Comparison of ENCODE assay signal across 17 cellular contexts in genomic region chr1:118918940-118919259, GRCh38.
DNase-seq lines count a peak whose midpoint lies in the region; ATAC-seq, FAIRE-seq and TF ChIP-seq lines count a peak whose summit lies in the region.
"Had no signal": no experiment of that assay in that cellular context is flagged by ENCODE, and none has a peak within 500 bp of the region (broad histone marks: within the 10 kb centered on the region; RNA-seq: fewer than 3 reads in every experiment).

No MANE protein-coding gene starts in this region.

- H3K4me2 ChIP-seq in GM23338 (peak overlapping the region; percentile 6; the same call in 1 of the 2 replicates), GM12878 (ENCODE audit: control insufficient read depth, insufficient read depth) (no peak overlapping the region)

- H3K79me2 ChIP-seq in GM23338 (replicated peaks; ENCODE audit: insufficient read depth) (no peaks in the 10 kb centered on the region), GM12878 (ENCODE audit: control insufficient read depth, insufficient read depth, low read length) (no peaks in the 10 kb centered on the region)

- RAD21 ChIA-PET in GM12878 (lab: Charles Lee; ENCODE audit: unreplicated experiment): no interaction called here

- no peaks in the 10 kb centered on the region for H3K27me3 Mint-ChIP-seq in GM23338 (ENCODE audit: insufficient read depth, low read depth, poor library complexity)
- H3K27me3 Mint-ChIP-seq: T-helper 17 cell had no signal

- no TSS peak for BruUV-seq in GM12878 (replicated peaks; lab: Mats Ljungman, UMichigan)

- no peak overlapping the region for H3K9ac ChIP-seq in HUES64 (ENCODE audit: low read depth, low read length)
- no peak overlapping the region for H3K9ac ChIP-seq in GM12878 (ENCODE audit: control insufficient read depth, insufficient read depth, low read length)

- peak; percentile 10 for TF ChIP-seq POLR2A in GM19099 (IDR thresholded peaks at IDR 0.05; ENCODE audit: extremely low read depth, insufficient read length, low read depth)
- TF ChIP-seq POLR2A in GM12878 (IDR thresholded peaks at IDR 0.05; ENCODE audit: low read depth, low read length): no peak
- TF ChIP-seq POLR2A in GM12892 (IDR thresholded peaks at IDR 0.05; ENCODE audit: low read depth, low read length): no peak

- ATAC-seq in GM23338: no peak
- no peak for ATAC-seq in GM12878
- ATAC-seq in GM18870 (IDR thresholded peaks at IDR 0.05; ENCODE audit: unreplicated experiment): no peak
- ATAC-seq: T-helper 17 cell had no signal

- DNase-seq in GM23338 (ENCODE audit: low spot score) (no peak), GM12878 (ENCODE audit: low read depth, low spot score) (no peak), GM12892 (ENCODE audit: insufficient read length) (no peak), NK-92 (lab: John Stamatoyannopoulos, UW; ENCODE audit: unreplicated experiment) (no peak), NCI-H345 treated with DMSO at 0.1 percent for 48 hours (lab: John Stamatoyannopoulos, UW; ENCODE audit: unreplicated experiment) (no peak)
- DNase-seq: DMS 273 treated with DMSO at 0.1 percent for 48 hours, NCI-H1436 treated with DMSO at 0.1 percent for 48 hours, NCI-H2081, NCI-H524, SIG-M5, T-helper 17 cell had no signal

- H3K27ac ChIP-seq in GM23338 (ENCODE audit: low read depth) (no peak overlapping the region; the same call in 1 of the 2 replicates), HUES64 (ENCODE audit: low read depth, low read length) (peak overlapping the region; percentile 16; the same call in 1 of the 2 replicates), GM12878 (ENCODE audit: control insufficient read depth, insufficient read depth) (no peak overlapping the region)
- H3K27ac ChIP-seq: HL-60 had no signal

- no peak for TF ChIP-seq EP300 in GM12878 (IDR thresholded peaks at IDR 0.05; ENCODE audit: borderline replicate concordance in 1 of 2, control insufficient read depth in 1 of 2, low read depth in 2 of 2, low read length in 2 of 2)

- no peaks in the 10 kb centered on the region for H3F3A ChIP-seq in GM23338 (replicated peaks; ENCODE audit: low read depth)

- POLR2A ChIA-PET in GM12878 (lab: Charles Lee): no interaction called here

- CTCF ChIA-PET in GM12878 (lab: Yijun Ruan, JAX): no interaction called here

- SMC1A ChIA-PET in GM12878 (lab: Charles Lee; ENCODE audit: uncharacterized antibody, unreplicated experiment): no interaction called here

- peak overlapping the region; percentile 60; the same call in 1 of the 2 replicates for H3K27ac Mint-ChIP-seq in GM23338
- H3K27ac Mint-ChIP-seq: CD14-positive monocyte, T-helper 17 cell had no signal

- FAIRE-seq in GM12878 (lab: Jason Lieb, UNC) (no peak), GM12892 (lab: Jason Lieb, UNC) (no peak)
- FAIRE-seq: HTR-8/SVneo had no signal

- H3K9me2 ChIP-seq in GM23338 (ENCODE audit: insufficient read depth): no peaks in the 10 kb centered on the region

- WGBS in HUES64: 92% methylated on average over 2 of the region's 2 CpGs
- 30% methylated on average over 2 of the region's 2 CpGs for whole genome bisulfite sequencing in GM12878 (ENCODE audit: insufficient coverage, insufficient replicate concordance, low lambda C conversion rate, missing lambda C conversion rate)

- no peak overlapping the region for H3K4me3 Mint-ChIP-seq in GM23338
- H3K4me3 Mint-ChIP-seq: CD14-positive monocyte, T-helper 17 cell had no signal

- no peaks in the 10 kb centered on the region for H4K20me1 ChIP-seq in GM23338 (replicated peaks; ENCODE audit: insufficient read depth)
- H4K20me1 ChIP-seq in GM12878 (ENCODE audit: control insufficient read depth, insufficient read depth): no peaks in the 10 kb centered on the region

- H3K27me3 ChIP-seq in GM23338 (ENCODE audit: insufficient read depth): no peaks in the 10 kb centered on the region
- H3K27me3 ChIP-seq in HUES64 (ENCODE audit: insufficient read depth, low read length): no peaks in the 10 kb centered on the region
- H3K27me3 ChIP-seq in GM12878 (replicated peaks in 1 of 2; ENCODE audit: control insufficient read depth in 2 of 2, insufficient read depth in 2 of 2, low read length in 1 of 2): no peaks in the 10 kb centered on the region

- TF ChIP-seq CTCF in GM23338 (conservative IDR thresholded peaks at IDR 0.05; ENCODE audit: low read depth in 2 of 2) (no peak), GM12878 (IDR thresholded peaks at IDR 0.05 in 2 of 3, conservative IDR thresholded peaks at IDR 0.05 in 1 of 3; ENCODE audit: control insufficient read depth in 2 of 3, extremely low read depth in 1 of 3, insufficient read depth in 1 of 3, low read depth in 3 of 3, low read length in 3 of 3) (no peak)

- peaks cover 35% of the 10 kb centered on the region for H3K4me1 Mint-ChIP-seq in GM23338
- H3K4me1 Mint-ChIP-seq: CD14-positive monocyte, T-helper 17 cell had no signal

- H3K4me3 ChIP-seq in GM23338 (no peak overlapping the region), HUES64 (ENCODE audit: low read length) (no peak overlapping the region), GM12878 (no peak overlapping the region)

- H2AFZ ChIP-seq in GM23338: peak overlapping the region; percentile 61; the same call in 1 of the 2 replicates
- H2AFZ ChIP-seq in GM12878 (ENCODE audit: control insufficient read depth, low read depth, low read length): no peak overlapping the region

- H3K4me1 ChIP-seq in GM23338 (ENCODE audit: insufficient read depth): peaks cover 36% of the 10 kb centered on the region
- H3K4me1 ChIP-seq in HUES64 (ENCODE audit: insufficient read depth, low read length): peaks cover 32% of the 10 kb centered on the region
- H3K4me1 ChIP-seq in GM12878 (ENCODE audit: control insufficient read depth, insufficient read depth, low read length): peaks cover 2% of the 10 kb centered on the region; the same call in 1 of the 2 replicates

- H3K9me3 ChIP-seq in HUES64 (ENCODE audit: insufficient read depth, low read depth, low read length) (no peaks in the 10 kb centered on the region), GM12878 (replicated peaks; ENCODE audit: control insufficient read depth, insufficient read depth, low read length) (no peaks in the 10 kb centered on the region; the same call in 2 of the 3 replicates)

- H3K9me3 Mint-ChIP-seq in GM23338: no peaks in the 10 kb centered on the region

- in situ Hi-C loops in GM12878 (cut with MboI): no loop called here

- H3K36me3 Mint-ChIP-seq in GM23338 (ENCODE audit: low read depth): no peaks in the 10 kb centered on the region
- H3K36me3 Mint-ChIP-seq: CD14-positive monocyte had no signal

- no peak for TF ChIP-seq RAD21 in GM12878 (IDR thresholded peaks at IDR 0.05; ENCODE audit: insufficient read depth, low read depth, low read length)

- H3K36me3 ChIP-seq in GM23338 (ENCODE audit: insufficient read depth) (no peaks in the 10 kb centered on the region), HUES64 (ENCODE audit: insufficient read depth, low read length) (no peaks in the 10 kb centered on the region), GM12878 (ENCODE audit: control insufficient read depth in 2 of 2, insufficient read depth in 2 of 2, low read length in 1 of 2) (no peaks in the 10 kb centered on the region)

- intact Hi-C loops in GM12878 (cut with micrococcal nuclease; ENCODE audit: unreplicated experiment): loop anchor here (5.0 kb wide), 1 partner anchor 43 kb away; no protein-coding TSS in a partner anchor

TF ChIP-seq in GM23338, 12 proteins besides CTCF, POLR2A, EP300 and RAD21:
- no peak for TF ChIP-seq NANOG (IDR thresholded peaks at IDR 0.05; ENCODE audit: borderline replicate concordance)

TF ChIP-seq in GM12878, 131 proteins besides CTCF, POLR2A, EP300 and RAD21:
- TF ChIP-seq BRCA1 (IDR thresholded peaks at IDR 0.05; ENCODE audit: low read depth, low read length): no peak
- TF ChIP-seq CHD1 (IDR thresholded peaks at IDR 0.05; ENCODE audit: low read depth, low read length): no peak
- peak; percentile 51 to 53; a peak in 1 of 4 replicates for TF ChIP-seq IKZF2 (IDR thresholded peaks at IDR 0.05)
- TF ChIP-seq MXI1 (IDR thresholded peaks at IDR 0.05; ENCODE audit: low read depth, low read length): peak; percentile 33; the same call in 1 of the 2 replicates
- TF ChIP-seq, protein P1, sequence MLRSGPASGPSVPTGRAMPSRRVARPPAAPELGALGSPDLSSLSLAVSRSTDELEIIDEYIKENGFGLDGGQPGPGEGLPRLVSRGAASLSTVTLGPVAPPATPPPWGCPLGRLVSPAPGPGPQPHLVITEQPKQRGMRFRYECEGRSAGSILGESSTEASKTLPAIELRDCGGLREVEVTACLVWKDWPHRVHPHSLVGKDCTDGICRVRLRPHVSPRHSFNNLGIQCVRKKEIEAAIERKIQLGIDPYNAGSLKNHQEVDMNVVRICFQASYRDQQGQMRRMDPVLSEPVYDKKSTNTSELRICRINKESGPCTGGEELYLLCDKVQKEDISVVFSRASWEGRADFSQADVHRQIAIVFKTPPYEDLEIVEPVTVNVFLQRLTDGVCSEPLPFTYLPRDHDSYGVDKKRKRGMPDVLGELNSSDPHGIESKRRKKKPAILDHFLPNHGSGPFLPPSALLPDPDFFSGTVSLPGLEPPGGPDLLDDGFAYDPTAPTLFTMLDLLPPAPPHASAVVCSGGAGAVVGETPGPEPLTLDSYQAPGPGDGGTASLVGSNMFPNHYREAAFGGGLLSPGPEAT (IDR thresholded peaks at IDR 0.05; ENCODE audit: low read depth): peak; percentile 69; the same call in 1 of the 2 replicates
- peak; percentile 54 for TF ChIP-seq IKZF1 (conservative IDR thresholded peaks at IDR 0.05)
- TF ChIP-seq TCF3 (IDR thresholded peaks at IDR 0.05; ENCODE audit: borderline replicate concordance, insufficient read depth, low read depth, low read length): no peak
